Comparison of ENCODE assay signal across 9 cellular contexts in the genomic region with DNA sequence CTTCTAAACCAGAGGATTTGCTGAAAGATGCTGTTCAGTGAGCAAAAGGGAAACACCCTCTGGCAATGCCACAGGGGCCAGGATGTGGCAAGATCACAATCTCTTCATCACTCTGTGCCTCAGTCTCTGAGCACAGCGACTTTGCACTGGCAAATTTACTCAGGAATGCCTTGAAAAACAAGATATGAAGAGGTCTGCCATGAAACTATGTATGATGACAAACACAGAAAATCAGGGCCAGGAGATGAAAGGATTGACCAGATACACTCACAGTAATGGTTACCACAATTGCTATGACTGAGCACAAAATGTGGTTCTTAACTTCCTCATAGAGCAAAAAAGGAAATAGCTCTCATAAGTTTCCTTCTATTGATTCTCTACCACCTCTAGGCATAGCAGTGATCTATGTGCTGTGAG. TPM values are rescaled to one million over a fixed set of nuclear protein-coding genes. Genes with fewer than 3 reads are reported as not detected.
DNase-seq lines count a peak whose midpoint lies in the region; ATAC-seq and TF ChIP-seq lines count a peak whose summit lies in the region.
"Had no signal": no experiment of that assay in that cellular context is flagged by ENCODE, and none has a peak within 500 bp of the region (broad histone marks: within the 10 kb centered on the region; RNA-seq: fewer than 3 reads in every experiment).

No MANE protein-coding gene starts in this region.

- WGBS in mesenchymal stem cell: 86% methylated on average over 1 of the region's 1 CpG
- no CpG with 5 or more reads among the region's 1 CpG for WGBS in H9 (ENCODE audit: extremely low coverage, insufficient read length, low lambda C conversion rate)

- H4K91ac ChIP-seq in mesenchymal stem cell (ENCODE audit: low read length): no peak overlapping the region
- H4K91ac ChIP-seq in H9 (ENCODE audit: insufficient read length, low read depth, low read length): no peak overlapping the region

- H4K20me1 ChIP-seq in H9 (ENCODE audit: control insufficient read depth, insufficient read depth, insufficient read length): no peaks in the 10 kb centered on the region

- no peak overlapping the region for H2BK120ac ChIP-seq in mesenchymal stem cell (ENCODE audit: low read depth, low read length)
- H2BK120ac ChIP-seq in H9 (ENCODE audit: low read depth, low read length, poor library complexity, severe bottlenecking): no peak overlapping the region

- H3K27me3 Mint-ChIP-seq in activated naive CD8-positive, alpha-beta T cell treated with anti-CD3 and anti-CD28 coated beads, Interleukin-2, amount 10 ng/mL, durations not matched to agents 7 days and 5 days: no peaks in the 10 kb centered on the region
- peaks cover 54% of the 10 kb centered on the region for H3K27me3 Mint-ChIP-seq in H9 (ENCODE audit: low read depth)

- no peak overlapping the region for H2AFZ ChIP-seq in mesenchymal stem cell (ENCODE audit: low read depth, low read length)
- H2AFZ ChIP-seq in H9 (ENCODE audit: low read length): no peak overlapping the region

- H3K4ac ChIP-seq in mesenchymal stem cell (ENCODE audit: low read depth in 1 of 2, low read length in 2 of 2) (no peak overlapping the region), H9 (ENCODE audit: low read depth, low read length) (no peak overlapping the region)

- peaks cover 27% of the 10 kb centered on the region for H3K36me3 Mint-ChIP-seq in activated naive CD8-positive, alpha-beta T cell treated with anti-CD3 and anti-CD28 coated beads, Interleukin-2, amount 10 ng/mL, durations not matched to agents 7 days and 5 days
- no peaks in the 10 kb centered on the region for H3K36me3 Mint-ChIP-seq in H9 (ENCODE audit: insufficient read depth in 1 of 3, low read depth in 3 of 3)

- POLR2A ChIA-PET in activated naive CD8-positive, alpha-beta T cell treated with anti-CD3 and anti-CD28 coated beads, Interleukin-2, amount 10 ng/mL, durations not matched to agents 7 days and 5 days (lab: Charles Lee): interaction anchor here (0.6 kb wide), 1 partner anchor 96 kb away, joined by 4 read pairs; no protein-coding TSS in a partner anchor

- no peak for TF ChIP-seq CTCF in dorsolateral prefrontal cortex (IDR thresholded peaks at IDR 0.05 in 54 of 56, conservative IDR thresholded peaks at IDR 0.05 in 2 of 56; ENCODE audit: low read depth in 1 of 56, partially characterized antibody in 56 of 56)
- no peak for TF ChIP-seq CTCF in H9 (conservative IDR thresholded peaks at IDR 0.05)

- peaks cover 0 to 7% of the 10 kb centered on the region in 2 experiments for H3K36me3 ChIP-seq in mesenchymal stem cell (ENCODE audit: control insufficient read depth in 1 of 2, insufficient read depth in 2 of 2, low read depth in 1 of 2, low read length in 2 of 2)

- no peak overlapping the region for H2AK5ac ChIP-seq in mesenchymal stem cell (ENCODE audit: low read length, severe bottlenecking)
- H2AK5ac ChIP-seq in H9 (ENCODE audit: insufficient read length, low read length): no peak overlapping the region

- H3K4me2 ChIP-seq in mesenchymal stem cell (ENCODE audit: low read length, poor library complexity, severe bottlenecking): no peak overlapping the region
- no peak overlapping the region for H3K4me2 ChIP-seq in H9 (ENCODE audit: insufficient read depth, insufficient read length, low read length)

- H3K18ac ChIP-seq in mesenchymal stem cell (ENCODE audit: low read depth in 1 of 2, low read length in 2 of 2) (no peak overlapping the region), H9 (ENCODE audit: insufficient read length, low read depth, low read length) (no peak overlapping the region)

- H3T11ph ChIP-seq in H9 (ENCODE audit: low read length): no peak overlapping the region

- no peak overlapping the region for H4K8ac ChIP-seq in mesenchymal stem cell (ENCODE audit: low read length)
- no peak overlapping the region for H4K8ac ChIP-seq in H9 (replicated peaks; ENCODE audit: insufficient read length, low read depth, low read length)

- H2BK5ac ChIP-seq in mesenchymal stem cell (ENCODE audit: low read depth, low read length, poor library complexity, severe bottlenecking) (no peak overlapping the region), H9 (ENCODE audit: insufficient read length, low read length) (no peak overlapping the region)

- H3K9ac ChIP-seq in mesenchymal stem cell (ENCODE audit: low read length) (no peak overlapping the region), H9 (ENCODE audit: extremely low read depth, insufficient read length, low read length) (no peak overlapping the region)

- no peak overlapping the region for H3K4me3 ChIP-seq in dorsolateral prefrontal cortex
- H3K4me3 ChIP-seq in mesenchymal stem cell (ENCODE audit: insufficient read depth in 1 of 2, low read depth in 1 of 2, low read length in 2 of 2): no peak overlapping the region

- no peak overlapping the region for H4K5ac ChIP-seq in H9 (ENCODE audit: insufficient read length, low read depth, low read length)

- no peaks in the 10 kb centered on the region for H3K27me3 ChIP-seq in dorsolateral prefrontal cortex
- H3K27me3 ChIP-seq in mesenchymal stem cell (ENCODE audit: control insufficient read depth in 1 of 2, insufficient read depth in 1 of 2, low read length in 2 of 2): no peaks in the 10 kb centered on the region
- H3K27me3 ChIP-seq in H9 (ENCODE audit: insufficient read depth, low read length): no peaks in the 10 kb centered on the region

- peaks cover 2% of the 10 kb centered on the region for H3K4me1 ChIP-seq in mesenchymal stem cell (ENCODE audit: control insufficient read depth, insufficient read depth, low read depth, low read length)
- no peaks in the 10 kb centered on the region for H3K4me1 ChIP-seq in H9 (ENCODE audit: insufficient read depth, low read length)

- H3K4me3 Mint-ChIP-seq in activated naive CD8-positive, alpha-beta T cell treated with anti-CD3 and anti-CD28 coated beads, Interleukin-2, amount 10 ng/mL, durations not matched to agents 7 days and 5 days: peak overlapping the region; percentile 78
- H3K4me3 Mint-ChIP-seq in H9: no peak overlapping the region

- H3K9me3 ChIP-seq in mesenchymal stem cell (ENCODE audit: control insufficient read depth, low read length): no peaks in the 10 kb centered on the region
- no peaks in the 10 kb centered on the region for H3K9me3 ChIP-seq in H9 (ENCODE audit: control insufficient read depth, low read depth, low read length)

- peak overlapping the region; percentile 89 for H3K27ac Mint-ChIP-seq in activated naive CD8-positive, alpha-beta T cell treated with anti-CD3 and anti-CD28 coated beads, Interleukin-2, amount 10 ng/mL, durations not matched to agents 7 days and 5 days
- H3K27ac Mint-ChIP-seq in H9: no peak overlapping the region

- H2BK15ac ChIP-seq in mesenchymal stem cell (ENCODE audit: low read depth, poor library complexity, severe bottlenecking) (no peak overlapping the region), H9 (ENCODE audit: low read depth, low read length) (no peak overlapping the region)

- DNase-seq in SKM-1 (lab: John Stamatoyannopoulos, UW; ENCODE audit: unreplicated experiment) (peak; percentile 92), dorsolateral prefrontal cortex (no peak), mesenchymal stem cell (no peak), H9 (no peak)
- DNase-seq in activated naive CD8-positive, alpha-beta T cell treated with anti-CD3 and anti-CD28 coated beads, Interleukin-2, amount 10 ng/mL, durations not matched to agents 7 days and 5 days: peak; percentile 62
- peak in 2 of 3 donors; percentile 16 to 44 for DNase-seq in stimulated activated CD4-positive, alpha-beta T cell treated with anti-CD3 and anti-CD28 coated beads, TNF-alpha, amount 100 ng/mL, for 48 hours (ENCODE audit: low read depth in 3 of 3)

- peaks cover 2% of the 10 kb centered on the region for H3K23me2 ChIP-seq in H9 (ENCODE audit: insufficient read length, low read depth, low read length, poor library complexity, severe bottlenecking)

- ATAC-seq in GM18861 (IDR thresholded peaks at IDR 0.05; ENCODE audit: unreplicated experiment) (peak; percentile 82), HG02981 (IDR thresholded peaks at IDR 0.05; ENCODE audit: unreplicated experiment) (peak; percentile 86)
- peak; percentile 74 for ATAC-seq in activated naive CD8-positive, alpha-beta T cell treated with anti-CD3 and anti-CD28 coated beads, Interleukin-2, amount 10 ng/mL, durations not matched to agents 7 days and 5 days (ENCODE audit: low read depth)
- ATAC-seq: Panc1 had no signal

- H3K79me1 ChIP-seq in mesenchymal stem cell (replicated peaks; ENCODE audit: low read length, poor library complexity, severe bottlenecking): peaks cover 23% of the 10 kb centered on the region
- H3K79me1 ChIP-seq in H9 (ENCODE audit: insufficient read depth, low read depth, low read length, poor library complexity, severe bottlenecking): no peaks in the 10 kb centered on the region

- H3K14ac ChIP-seq in mesenchymal stem cell (ENCODE audit: low read length in 2 of 2) (no peak overlapping the region), H9 (ENCODE audit: insufficient read depth, low read length) (no peak overlapping the region)

- H3K23ac ChIP-seq in mesenchymal stem cell (ENCODE audit: low read length in 2 of 2) (no peak overlapping the region), H9 (ENCODE audit: insufficient read length, low read depth, low read length) (no peak overlapping the region)

- intact Hi-C loops in dorsolateral prefrontal cortex (cut with DNase I): loop anchor here (5.0 to 10.0 kb wide), 3 partner anchors 51 to 362 kb away; partner anchors contain the start of genes C1orf198 (in 1 of the 2), EXOC8 (in 1 of the 2) and SPRTN (in 1 of the 2)

- H3K4me1 Mint-ChIP-seq in activated naive CD8-positive, alpha-beta T cell treated with anti-CD3 and anti-CD28 coated beads, Interleukin-2, amount 10 ng/mL, durations not matched to agents 7 days and 5 days: peaks cover 50% of the 10 kb centered on the region
- peaks cover 5 to 6% of the 10 kb centered on the region in 2 experiments for H3K4me1 Mint-ChIP-seq in H9

- H2BK12ac ChIP-seq in mesenchymal stem cell (ENCODE audit: low read length in 2 of 2) (no peak overlapping the region), H9 (ENCODE audit: insufficient read length, low read depth, low read length) (no peak overlapping the region)

- H2BK20ac ChIP-seq in H9 (ENCODE audit: low read depth, low read length, poor library complexity, severe bottlenecking): no peak overlapping the region

- H3K79me2 ChIP-seq in H9 (ENCODE audit: insufficient read depth, low read length): no peaks in the 10 kb centered on the region

- H3K9me3 Mint-ChIP-seq in activated naive CD8-positive, alpha-beta T cell treated with anti-CD3 and anti-CD28 coated beads, Interleukin-2, amount 10 ng/mL, durations not matched to agents 7 days and 5 days: no peaks in the 10 kb centered on the region
- H3K9me3 Mint-ChIP-seq in H9: no peaks in the 10 kb centered on the region

- peak overlapping the region in 2 of 59 donors; percentile 23 to 32 for H3K27ac ChIP-seq in dorsolateral prefrontal cortex
- no peak overlapping the region for H3K27ac ChIP-seq in mesenchymal stem cell (ENCODE audit: low read length, poor library complexity, severe bottlenecking)
- H3K27ac ChIP-seq in H9 (ENCODE audit: insufficient read length, low read depth, low read length): no peak overlapping the region

- no peak overlapping the region for H3K56ac ChIP-seq in H9 (ENCODE audit: insufficient read length, low read depth, low read length)

RNA-seq across cellular contexts. Expression of gene TTC13, which starts 5.8 kb away (rescaled TPM):
- total RNA-seq in activated naive CD8-positive, alpha-beta T cell treated with anti-CD3 and anti-CD28 coated beads, Interleukin-2, amount 10 ng/mL, durations not matched to agents 7 days and 5 days: 10 to 100 TPM; 37.7 to 43.7 TPM
- total RNA-seq in dorsolateral prefrontal cortex (10 to 100 TPM; 15.5 to 38.2 (median 26.9) TPM), H9 (2021) (7.6 and 8.6 TPM in 2 replicates)
- polyA plus RNA-seq in mesenchymal stem cell (2013, experiment 1 of 2): 7.8 TPM
- polyA plus RNA-seq in mesenchymal stem cell (2013, experiment 2 of 2): 8.1 TPM

RNA-seq across cellular contexts. Expression of gene ARV1, which starts 6.0 kb away (rescaled TPM):
- 10 to 100 TPM; 17.4 to 18.6 TPM for total RNA-seq in activated naive CD8-positive, alpha-beta T cell treated with anti-CD3 and anti-CD28 coated beads, Interleukin-2, amount 10 ng/mL, durations not matched to agents 7 days and 5 days
- 10 to 100 TPM; 13.5 to 33.0 (median 23.5) TPM for total RNA-seq in dorsolateral prefrontal cortex
- 20.5 TPM for polyA plus RNA-seq in mesenchymal stem cell (2013, experiment 1 of 2)
- 21.3 TPM for polyA plus RNA-seq in mesenchymal stem cell (2013, experiment 2 of 2)
- total RNA-seq in H9 (2021): 8.0 and 8.4 TPM in 2 replicates

Comparison
In these comparisons a context has a peak if more than half of its experiments do, and no peak if none do; other contexts are left out.
1. DNase-seq: peak in SKM-1 (single experiment), activated naive CD8-positive, alpha-beta T cell treated with anti-CD3 and anti-CD28 coated beads, Interleukin-2, amount 10 ng/mL, durations not matched to agents 7 days and 5 days (single experiment) and stimulated activated CD4-positive, alpha-beta T cell treated with anti-CD3 and anti-CD28 coated beads, TNF-alpha, amount 100 ng/mL, for 48 hours (2 of 3); none in dorsolateral prefrontal cortex (0 of 10), mesenchymal stem cell (single experiment) and H9 (single experiment).
2. Peak in every context shown above with its lines, with median percentiles within 50 percentile points of each other: ATAC-seq.